In genomic region chr3:23797490-23797889, GRCh38 we compare ENCODE assay signal across 11 cellular contexts. TPM values are rescaled to one million over a fixed set of nuclear protein-coding genes. Genes with fewer than 3 reads are reported as not detected.
DNase-seq lines count a peak whose midpoint lies in the region; ATAC-seq lines count a peak whose summit lies in the region.
"Had no signal": no experiment of that assay in that cellular context is flagged by ENCODE, and none has a peak within 500 bp of the region (broad histone marks: within the 10 kb centered on the region; RNA-seq: fewer than 3 reads in every experiment).

No MANE protein-coding gene starts in this region.

- CTCF ChIA-PET in activated CD8-positive, alpha-beta memory T cell treated with anti-CD3 and anti-CD28 coated beads, Interleukin-2, amount 10 ng/mL, durations not matched to agents 7 days and 5 days (lab: Charles Lee): no interaction called here

- H3K27ac Mint-ChIP-seq in activated CD8-positive, alpha-beta memory T cell treated with anti-CD3 and anti-CD28 coated beads, Interleukin-2, amount 10 ng/mL, durations not matched to agents 7 days and 5 days: no peak overlapping the region
- H3K27ac Mint-ChIP-seq in stimulated activated memory B cell treated with anti-CD40 and anti-IgM and Interleukin-4, amounts not matched to agents 10 μg/mL and 1 μg/mL and 100 μg/mL, for 72 hours: peak overlapping the region; percentile 45
- H3K27ac Mint-ChIP-seq: memory B cell, T-helper 17 cell had no signal

- no peak overlapping the region for H3K4me3 Mint-ChIP-seq in activated CD8-positive, alpha-beta memory T cell treated with anti-CD3 and anti-CD28 coated beads, Interleukin-2, amount 10 ng/mL, durations not matched to agents 7 days and 5 days
- H3K4me3 Mint-ChIP-seq in stimulated activated memory B cell treated with anti-CD40 and anti-IgM and Interleukin-4, amounts not matched to agents 10 μg/mL and 1 μg/mL and 100 μg/mL, for 72 hours: no peak overlapping the region
- H3K4me3 Mint-ChIP-seq: memory B cell, T-helper 17 cell had no signal

- no peaks in the 10 kb centered on the region for H3K36me3 Mint-ChIP-seq in activated CD8-positive, alpha-beta memory T cell treated with anti-CD3 and anti-CD28 coated beads, Interleukin-2, amount 10 ng/mL, durations not matched to agents 7 days and 5 days
- H3K36me3 Mint-ChIP-seq in stimulated activated memory B cell treated with anti-CD40 and anti-IgM and Interleukin-4, amounts not matched to agents 10 μg/mL and 1 μg/mL and 100 μg/mL, for 72 hours: no peaks in the 10 kb centered on the region
- H3K36me3 Mint-ChIP-seq: memory B cell had no signal

- DNase-seq in activated CD8-positive, alpha-beta memory T cell treated with anti-CD3 and anti-CD28 coated beads, Interleukin-2, amount 10 ng/mL, durations not matched to agents 7 days and 5 days: peak; percentile 50
- no peak for DNase-seq in activated CD8-positive, alpha-beta memory T cell treated with anti-CD3 and anti-CD28 coated beads, Interleukin-2, amount 50 U/mL, for 48 hours
- no peak for DNase-seq in mesenteric fat pad (ENCODE audit: low spot score)
- DNase-seq in activated gamma-delta T cell (lab: John Stamatoyannopoulos, UW): no peak
- no peak for DNase-seq in kidney glomerular epithelial cell (lab: John Stamatoyannopoulos, UW)
- DNase-seq: NCI-H69, T-helper 17 cell had no signal

- no peaks in the 10 kb centered on the region for H3K9me3 Mint-ChIP-seq in activated CD8-positive, alpha-beta memory T cell treated with anti-CD3 and anti-CD28 coated beads, Interleukin-2, amount 10 ng/mL, durations not matched to agents 7 days and 5 days (ENCODE audit: low read depth)
- H3K9me3 Mint-ChIP-seq in stimulated activated memory B cell treated with anti-CD40 and anti-IgM and Interleukin-4, amounts not matched to agents 10 μg/mL and 1 μg/mL and 100 μg/mL, for 72 hours: no peaks in the 10 kb centered on the region
- H3K9me3 Mint-ChIP-seq: memory B cell had no signal

- ATAC-seq in activated CD8-positive, alpha-beta memory T cell treated with anti-CD3 and anti-CD28 coated beads, Interleukin-2, amount 10 ng/mL, durations not matched to agents 7 days and 5 days: peak; percentile 68
- ATAC-seq in GM21717 (IDR thresholded peaks at IDR 0.05; ENCODE audit: unreplicated experiment) (peak; percentile 94), HG03280 (IDR thresholded peaks at IDR 0.05; ENCODE audit: unreplicated experiment) (peak; percentile 62)
- peak; percentile 84 for ATAC-seq in stimulated activated memory B cell treated with anti-CD40 and anti-IgM and Interleukin-4, amounts not matched to agents 10 μg/mL and 1 μg/mL and 100 μg/mL, for 72 hours
- ATAC-seq: T-helper 17 cell had no signal

- peaks cover 63% of the 10 kb centered on the region for H3K27me3 Mint-ChIP-seq in activated CD8-positive, alpha-beta memory T cell treated with anti-CD3 and anti-CD28 coated beads, Interleukin-2, amount 10 ng/mL, durations not matched to agents 7 days and 5 days
- no peaks in the 10 kb centered on the region for H3K27me3 Mint-ChIP-seq in stimulated activated memory B cell treated with anti-CD40 and anti-IgM and Interleukin-4, amounts not matched to agents 10 μg/mL and 1 μg/mL and 100 μg/mL, for 72 hours
- H3K27me3 Mint-ChIP-seq: memory B cell had no signal

- H3K4me1 Mint-ChIP-seq in activated CD8-positive, alpha-beta memory T cell treated with anti-CD3 and anti-CD28 coated beads, Interleukin-2, amount 10 ng/mL, durations not matched to agents 7 days and 5 days: peaks cover 16% of the 10 kb centered on the region
- H3K4me1 Mint-ChIP-seq in stimulated activated memory B cell treated with anti-CD40 and anti-IgM and Interleukin-4, amounts not matched to agents 10 μg/mL and 1 μg/mL and 100 μg/mL, for 72 hours: peaks cover 9% of the 10 kb centered on the region
- H3K4me1 Mint-ChIP-seq: memory B cell had no signal

RNA-seq across cellular contexts. Expression of gene UBE2E1, which starts 8.3 kb away (rescaled TPM):
- 10 to 100 TPM; 55.6 to 58.5 TPM for total RNA-seq in activated CD8-positive, alpha-beta memory T cell treated with anti-CD3 and anti-CD28 coated beads, Interleukin-2, amount 10 ng/mL, durations not matched to agents 7 days and 5 days
- total RNA-seq in mesenteric fat pad: 93.7 TPM
